ENCODE assay signal across 2 cellular contexts in genomic region chr3:32502944-32503286, GRCh38.
A peak's percentile ranks its signal among the peaks of the same experiment; 100 is the strongest.
TF ChIP-seq lines count a peak whose summit lies in the region.

No MANE protein-coding gene starts in this region.

TF ChIP-seq in A549, 52 proteins besides CTCF, POLR2A, EP300 and RAD21:
- no peak for TF ChIP-seq NFE2L2 (conservative IDR thresholded peaks at IDR 0.05; ENCODE audit: low read length)
- no peak for TF ChIP-seq MAFK (IDR thresholded peaks at IDR 0.05; ENCODE audit: partially characterized antibody)
- no peak for TF ChIP-seq JUN (IDR thresholded peaks at IDR 0.05)
- no peak for TF ChIP-seq RNF2 (IDR thresholded peaks at IDR 0.05; ENCODE audit: borderline replicate concordance, low read depth)
- TF ChIP-seq ZFP36 (IDR thresholded peaks at IDR 0.05; ENCODE audit: borderline replicate concordance, partially characterized antibody), result no peak
- no peak for TF ChIP-seq NR3C1 (IDR thresholded peaks at IDR 0.05)
- TF ChIP-seq FOXS1 (CRISPR knock-in tag; IDR thresholded peaks at IDR 0.05), result no peak
- no peak for TF ChIP-seq SREBF2 (IDR thresholded peaks at IDR 0.05)

TF ChIP-seq in HepG2, 621 proteins besides CTCF, POLR2A, EP300 and RAD21:
- TF ChIP-seq ZNF510 (CRISPR knock-in tag; IDR thresholded peaks at IDR 0.05; ENCODE audit: low read depth) (no peak), SSRP1 (CRISPR knock-in tag; IDR thresholded peaks at IDR 0.05) (no peak), KIAA2018 (CRISPR knock-in tag; IDR thresholded peaks at IDR 0.05; ENCODE audit: borderline replicate concordance) (no peak), ZNF672 (CRISPR knock-in tag; IDR thresholded peaks at IDR 0.05) (no peak), TSC22D2 (CRISPR knock-in tag; IDR thresholded peaks at IDR 0.05; ENCODE audit: borderline replicate concordance) (0 out of 2 replicates have a peak, but pooled peaks have one; percentile 11), TRIM22 (IDR thresholded peaks at IDR 0.05) (no peak), POLR2G (IDR thresholded peaks at IDR 0.05; ENCODE audit: low read depth, low read length) (no peak), ATF5 (CRISPR knock-in tag; IDR thresholded peaks at IDR 0.05; ENCODE audit: low read depth) (no peak), ELK4 (CRISPR knock-in tag; IDR thresholded peaks at IDR 0.05; ENCODE audit: borderline replicate concordance) (no peak), ZNF879 (CRISPR knock-in tag; IDR thresholded peaks at IDR 0.05) (0 out of 2 replicates have a peak, but pooled peaks have one; percentile 1), ATF7 (IDR thresholded peaks at IDR 0.05) (no peak), ATF7 (CRISPR knock-in tag; IDR thresholded peaks at IDR 0.05) (no peak), SETDB1 (CRISPR knock-in tag; IDR thresholded peaks at IDR 0.05; ENCODE audit: borderline replicate concordance) (no peak), ZNF724P (CRISPR knock-in tag; IDR thresholded peaks at IDR 0.05; ENCODE audit: borderline replicate concordance) (no peak), IKZF5 (CRISPR knock-in tag; IDR thresholded peaks at IDR 0.05) (0 out of 2 replicates have a peak, but pooled peaks have one; percentile 5), FOXO4 (CRISPR knock-in tag; conservative IDR thresholded peaks at IDR 0.05) (no peak), KDM5A (IDR thresholded peaks at IDR 0.05; ENCODE audit: borderline replicate concordance, low read length) (peak; percentile 23; the same call in 1 of the 2 replicates), ZNF281 (CRISPR knock-in tag; IDR thresholded peaks at IDR 0.05; ENCODE audit: borderline replicate concordance) (no peak)
